In the genomic region with DNA sequence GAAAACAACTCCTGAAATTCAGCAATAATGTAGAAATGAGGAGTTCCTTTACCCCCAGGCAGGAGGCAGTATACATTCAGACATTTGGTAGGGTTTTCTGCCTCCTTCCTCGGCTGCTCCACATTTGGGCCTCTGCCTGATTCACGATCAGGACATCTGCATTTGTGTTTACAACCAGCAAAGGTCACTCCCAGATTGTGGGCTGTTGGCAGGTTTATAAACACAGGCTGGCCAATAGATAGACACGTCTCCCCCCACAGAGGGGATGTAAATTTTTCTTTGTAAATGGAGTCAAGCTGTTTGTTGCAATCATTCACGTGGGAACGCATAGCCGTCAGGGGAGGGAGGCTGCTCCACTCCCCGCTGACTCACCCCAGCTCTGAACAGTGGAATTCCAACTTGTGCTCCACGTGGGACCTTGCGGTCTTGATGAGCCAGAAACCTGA, we compare ENCODE assay signal across 14 cellular contexts.
A peak's percentile ranks its signal among the peaks of the same experiment; 100 is the strongest.
DNase-seq lines count a peak whose midpoint lies in the region; ATAC-seq and TF ChIP-seq lines count a peak whose summit lies in the region.
"Had no signal": no experiment of that assay in that cellular context is flagged by ENCODE, and none has a peak within 500 bp of the region (broad histone marks: within the 10 kb centered on the region; RNA-seq: fewer than 3 reads in every experiment).

No MANE protein-coding gene starts in this region.

- intact Hi-C loops in PC-9 (cut with micrococcal nuclease; ENCODE audit: unreplicated experiment) = no loop called here

- TF ChIP-seq CTCF in SK-N-SH (IDR thresholded peaks at IDR 0.05) (peak; percentile 38), PC-9 (conservative IDR thresholded peaks at IDR 0.05) (no peak)

- no peaks in the 10 kb centered on the region for H3K4me1 Mint-ChIP-seq in T-helper 17 cell
- H3K4me1 Mint-ChIP-seq: T-cell had no signal

- no peaks in the 10 kb centered on the region for H4K20me1 ChIP-seq in SK-N-SH (ENCODE audit: insufficient read depth)
- no peaks in the 10 kb centered on the region for H4K20me1 ChIP-seq in PC-9 (ENCODE audit: insufficient read depth)

- 19% methylated on average over 9 of the region's 9 CpGs for WGBS in SK-N-SH (ENCODE audit: low lambda C conversion rate)

- H2AFZ ChIP-seq in SK-N-SH (ENCODE audit: low read depth) (no peak overlapping the region), PC-9 (no peak overlapping the region)

- no peak overlapping the region for H3K4me3 Mint-ChIP-seq in T-helper 17 cell
- H3K4me3 Mint-ChIP-seq: T-cell had no signal

- H3K27me3 Mint-ChIP-seq in T-helper 17 cell = no peaks in the 10 kb centered on the region
- H3K27me3 Mint-ChIP-seq: T-cell had no signal

- no peak overlapping the region; a peak in 1 of 4 replicates for H3K4me3 ChIP-seq in SK-N-SH (ENCODE audit: low read depth in 2 of 2, low read length in 1 of 2)
- H3K4me3 ChIP-seq in SJSA1 = no peak overlapping the region
- no peak overlapping the region for H3K4me3 ChIP-seq in PC-9
- H3K4me3 ChIP-seq: ascending aorta had no signal

- DNase-seq in SK-N-SH = no peak
- DNase-seq in SJSA1 (ENCODE audit: low read depth in 1 of 2, low spot score in 2 of 2) = peak; percentile 61 to 65
- peak; percentile 35 for DNase-seq in germinal center (ENCODE audit: low spot score)
- no peak for DNase-seq in activated CD4-positive, alpha-beta T cell treated with anti-CD3 and anti-CD28 coated beads for 48 hours
- DNase-seq in DMS53 (lab: John Stamatoyannopoulos, UW) = no peak
- no peak for DNase-seq in T-helper 17 cell
- DNase-seq in PC-9 = no peak
- DNase-seq: erythroblast, midbrain, NCI-H2171, right cardiac atrium, T-cell had no signal

- H3K36me3 Mint-ChIP-seq in T-helper 17 cell (ENCODE audit: low read depth) = no peaks in the 10 kb centered on the region
- H3K36me3 Mint-ChIP-seq: T-cell had no signal

- no peak overlapping the region for H3K27ac Mint-ChIP-seq in T-helper 17 cell
- H3K27ac Mint-ChIP-seq: T-cell had no signal

- no peaks in the 10 kb centered on the region for H3K9me3 ChIP-seq in SK-N-SH
- H3K9me3 ChIP-seq in SJSA1 (replicated peaks) = no peaks in the 10 kb centered on the region
- H3K9me3 ChIP-seq in T-helper 17 cell (ENCODE audit: control insufficient read depth, low read length, poor library complexity, severe bottlenecking) = no peaks in the 10 kb centered on the region
- H3K9me3 ChIP-seq in PC-9 (ENCODE audit: insufficient read depth, low read depth) = no peaks in the 10 kb centered on the region
- H3K9me3 ChIP-seq: ascending aorta had no signal

- no peak for TF ChIP-seq EP300 in SK-N-SH (IDR thresholded peaks at IDR 0.05; ENCODE audit: borderline replicate concordance in 1 of 2, low read depth in 1 of 2, low read length in 1 of 2)

- H3K36me3 ChIP-seq in SK-N-SH (replicated peaks in 1 of 2; ENCODE audit: control insufficient read depth in 1 of 2, insufficient read depth in 2 of 2, low read length in 1 of 2) = no peaks in the 10 kb centered on the region
- no peaks in the 10 kb centered on the region for H3K36me3 ChIP-seq in SJSA1
- no peaks in the 10 kb centered on the region for H3K36me3 ChIP-seq in PC-9 (ENCODE audit: low read depth)
- H3K36me3 ChIP-seq: ascending aorta had no signal

- no peaks in the 10 kb centered on the region for H3K9me2 ChIP-seq in SK-N-SH
- no peaks in the 10 kb centered on the region for H3K9me2 ChIP-seq in PC-9 (ENCODE audit: insufficient read depth)

- ATAC-seq in SK-N-SH treated with all-trans-retinoic acid at 6 μM for 48 hours = no peak
- ATAC-seq in T-helper 17 cell = no peak
- ATAC-seq: right cardiac atrium, T-cell had no signal

- POLR2A ChIA-PET in SK-N-SH (lab: Yijun Ruan, JAX) (no interaction called here), PC-9 (lab: Charles Lee; ENCODE audit: unreplicated experiment) (no interaction called here)

- H3K27ac ChIP-seq in SK-N-SH (ENCODE audit: low read depth in 2 of 2, low read length in 1 of 2) (no peak overlapping the region), SJSA1 (no peak overlapping the region), PC-9 (no peak overlapping the region)
- H3K27ac ChIP-seq: ascending aorta had no signal

- TF ChIP-seq RAD21 in SK-N-SH (IDR thresholded peaks at IDR 0.05; ENCODE audit: low read length) = no peak

- BruUV-seq in PC-9 (replicated peaks; lab: Mats Ljungman, UMichigan) = no TSS peak

- H3F3A ChIP-seq in SK-N-SH (replicated peaks; ENCODE audit: insufficient read depth) = no peaks in the 10 kb centered on the region
- H3F3A ChIP-seq in PC-9 (ENCODE audit: insufficient read depth, low read depth) = no peaks in the 10 kb centered on the region

- CTCF ChIA-PET in SK-N-SH (lab: Yijun Ruan, JAX) (no interaction called here), PC-9 (lab: Charles Lee) (no interaction called here)

- no peaks in the 10 kb centered on the region for H3K4me1 ChIP-seq in SK-N-SH (ENCODE audit: control insufficient read depth in 1 of 2, insufficient read depth in 2 of 2, low read depth in 1 of 2, low read length in 1 of 2)
- H3K4me1 ChIP-seq in SJSA1 (replicated peaks) = no peaks in the 10 kb centered on the region
- H3K4me1 ChIP-seq in PC-9 (replicated peaks; ENCODE audit: insufficient read depth) = no peaks in the 10 kb centered on the region
- H3K4me1 ChIP-seq: ascending aorta had no signal

- H3K79me2 ChIP-seq in SK-N-SH (ENCODE audit: insufficient read depth) = no peaks in the 10 kb centered on the region
- no peaks in the 10 kb centered on the region for H3K79me2 ChIP-seq in PC-9 (ENCODE audit: low read depth)

- H3K4me2 ChIP-seq in SK-N-SH = no peak overlapping the region
- no peak overlapping the region for H3K4me2 ChIP-seq in PC-9

- no peaks in the 10 kb centered on the region for H3K27me3 ChIP-seq in SK-N-SH (ENCODE audit: insufficient read depth)
- 0 out of 2 replicates have a peak, but pooled peaks cover 5% of the 10 kb centered on the region for H3K27me3 ChIP-seq in SJSA1 (replicated peaks)
- 0 out of 2 replicates have a peak, but pooled peaks cover 7% of the 10 kb centered on the region for H3K27me3 ChIP-seq in PC-9 (ENCODE audit: insufficient read depth, low read depth)
- H3K27me3 ChIP-seq: ascending aorta had no signal

- no peak overlapping the region for H3K9ac ChIP-seq in SK-N-SH

TF ChIP-seq in SK-N-SH, 30 proteins besides CTCF, POLR2A, EP300 and RAD21:
- no peak for TF ChIP-seq NFIC (IDR thresholded peaks at IDR 0.05; ENCODE audit: borderline replicate concordance)
- peak; percentile 9; the same call in 1 of the 2 replicates for TF ChIP-seq SMC3 (IDR thresholded peaks at IDR 0.05; ENCODE audit: low read depth, low read length)

TF ChIP-seq in SK-N-SH treated with all-trans-retinoic acid at 6 μM for 48 hours, 23 proteins besides CTCF, POLR2A, EP300 and RAD21:
- TF ChIP-seq CREB5 (CRISPR knock-in tag; IDR thresholded peaks at IDR 0.05; ENCODE audit: low read depth) (no peak), ZFP3 (CRISPR knock-in tag; IDR thresholded peaks at IDR 0.05) (no peak), SNAI2 (CRISPR knock-in tag; IDR thresholded peaks at IDR 0.05) (no peak), ZNF565 (CRISPR knock-in tag; conservative IDR thresholded peaks at IDR 0.05; ENCODE audit: low read depth) (no peak), ZC3H10 (CRISPR knock-in tag; IDR thresholded peaks at IDR 0.05) (no peak), OSR1 (CRISPR knock-in tag; IDR thresholded peaks at IDR 0.05) (no peak), ESRRG (CRISPR knock-in tag; IDR thresholded peaks at IDR 0.05) (no peak), GLIS3 (CRISPR knock-in tag; IDR thresholded peaks at IDR 0.05) (no peak), ZNF8 (CRISPR knock-in tag; IDR thresholded peaks at IDR 0.05) (no peak), TOX (CRISPR knock-in tag; IDR thresholded peaks at IDR 0.05; ENCODE audit: borderline replicate concordance) (no peak)
- TF ChIP-seq, protein P1, sequence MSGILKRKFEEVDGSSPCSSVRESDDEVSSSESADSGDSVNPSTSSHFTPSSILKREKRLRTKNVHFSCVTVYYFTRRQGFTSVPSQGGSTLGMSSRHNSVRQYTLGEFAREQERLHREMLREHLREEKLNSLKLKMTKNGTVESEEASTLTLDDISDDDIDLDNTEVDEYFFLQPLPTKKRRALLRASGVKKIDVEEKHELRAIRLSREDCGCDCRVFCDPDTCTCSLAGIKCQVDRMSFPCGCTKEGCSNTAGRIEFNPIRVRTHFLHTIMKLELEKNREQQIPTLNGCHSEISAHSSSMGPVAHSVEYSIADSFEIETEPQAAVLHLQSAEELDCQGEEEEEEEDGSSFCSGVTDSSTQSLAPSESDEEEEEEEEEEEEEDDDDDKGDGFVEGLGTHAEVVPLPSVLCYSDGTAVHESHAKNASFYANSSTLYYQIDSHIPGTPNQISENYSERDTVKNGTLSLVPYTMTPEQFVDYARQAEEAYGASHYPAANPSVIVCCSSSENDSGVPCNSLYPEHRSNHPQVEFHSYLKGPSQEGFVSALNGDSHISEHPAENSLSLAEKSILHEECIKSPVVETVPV (CRISPR knock-in tag; IDR thresholded peaks at IDR 0.05) = no peak

Comparison
In these comparisons a context has a peak if more than half of its experiments do, and no peak if none do; other contexts are left out.
1. DNase-seq: peak in SJSA1 (2 of 2) and germinal center (single experiment); none in SK-N-SH (single experiment), activated CD4-positive, alpha-beta T cell treated with anti-CD3 and anti-CD28 coated beads for 48 hours (single experiment), DMS53 (single experiment), T-helper 17 cell (0 of 3) and PC-9 (0 of 2).